ENCODE assay signal across 8 cellular contexts in the genomic region with DNA sequence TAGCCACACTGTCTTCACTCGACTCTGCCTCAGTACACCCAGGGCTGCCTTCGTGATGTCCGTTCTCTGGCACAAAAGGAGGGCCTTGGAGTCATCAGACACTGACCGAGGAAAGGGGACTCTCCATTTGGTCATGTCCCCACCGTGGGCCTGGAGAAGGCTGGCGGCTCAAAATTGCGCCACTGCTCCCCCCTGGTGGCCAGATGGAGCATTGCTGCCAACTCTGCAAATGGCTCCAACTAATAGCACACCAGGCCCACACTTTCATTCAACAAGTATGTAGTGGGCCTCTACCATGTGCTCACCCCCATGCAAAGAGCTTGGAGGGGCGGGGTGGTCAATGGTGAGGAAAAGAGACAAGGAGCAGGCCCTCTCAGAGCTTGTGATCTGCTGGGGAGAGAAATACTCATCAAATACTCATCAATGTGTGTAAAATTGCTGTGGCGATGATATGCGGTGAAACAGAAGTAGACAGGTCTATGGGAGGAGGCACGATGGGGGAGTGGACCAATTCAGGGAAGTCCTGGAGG. TPM values are rescaled to one million over a fixed set of nuclear protein-coding genes. Genes with fewer than 3 reads are reported as not detected.
A peak's percentile ranks its signal among the peaks of the same experiment; 100 is the strongest.
DNase-seq lines count a peak whose midpoint lies in the region; ATAC-seq, FAIRE-seq and TF ChIP-seq lines count a peak whose summit lies in the region.

No MANE protein-coding gene starts in this region.

- H3K4me3 ChIP-seq in AG04450 (ENCODE audit: low read depth, low read length) (no peak overlapping the region), H1 (ENCODE audit: extremely low read depth in 1 of 4, insufficient read depth in 2 of 4, low read depth in 3 of 4, low read length in 4 of 4) (no peak overlapping the region)

- H3K27me3 ChIP-seq in AG04450 (ENCODE audit: control insufficient read depth, insufficient read depth, low read length) (peaks cover 17% of the 10 kb centered on the region), H1 (replicated peaks in 1 of 4; ENCODE audit: control insufficient read depth in 3 of 4, extremely low read depth in 1 of 4, insufficient read depth in 3 of 4, low read length in 3 of 4) (peaks cover 21 to 23% (median 21%) of the 10 kb centered on the region in 4 experiments)

- H4K91ac ChIP-seq in H1 (replicated peaks; ENCODE audit: insufficient read length, low read length), result no peak overlapping the region

- TF ChIP-seq POLR2A in GM12892 (IDR thresholded peaks at IDR 0.05; ENCODE audit: low read depth, low read length) (no peak), H1 (IDR thresholded peaks at IDR 0.05; ENCODE audit: control extremely low read depth in 1 of 2, low read depth in 2 of 2, low read length in 2 of 2) (no peak)

- H3K4me2 ChIP-seq in H1 (ENCODE audit: insufficient read depth in 1 of 2, low read depth in 2 of 2, low read length in 2 of 2), result no peak overlapping the region

- TF ChIP-seq CTCF in AG04450 (IDR thresholded peaks at IDR 0.05; ENCODE audit: low read depth, low read length) (peak; percentile 94), H1 (IDR thresholded peaks at IDR 0.05; ENCODE audit: control extremely low read depth in 1 of 3, insufficient read depth in 1 of 3, low read depth in 1 of 3, low read length in 3 of 3) (peak; percentile 92 to 97 (median 96))

- POLR2A ChIA-PET in AG04450 (lab: Yijun Ruan, JAX) (no interaction called here), H1 (lab: Charles Lee; ENCODE audit: partially characterized antibody) (interaction anchor here (0.6 to 1.0 kb wide), 3 partner anchors 70 to 89 kb away, joined by 3 read pairs; a partner anchor contains a TSS)

- no peaks in the 10 kb centered on the region; the same call in 1 of the 2 replicates for H3K23me2 ChIP-seq in H1 (ENCODE audit: low read depth, low read length)

- FAIRE-seq in GM12892 (lab: Jason Lieb, UNC) (peak; percentile 94), H1 (lab: Jason Lieb, UNC) (peak; percentile 82)

- H3K27ac ChIP-seq in AG04450 (ENCODE audit: low read depth, low read length) (no peak overlapping the region), H1 (ENCODE audit: low read depth, low read length) (no peak overlapping the region)

- peaks cover 0 to 7% (median 5%) of the 10 kb centered on the region in 4 experiments; a peak in 4 of 7 replicates for H3K4me1 ChIP-seq in H1 (replicated peaks in 1 of 4; ENCODE audit: control insufficient read depth in 3 of 4, insufficient read depth in 4 of 4, low read length in 3 of 4)

- no peak overlapping the region for H2BK12ac ChIP-seq in H1 (ENCODE audit: low read depth, low read length)

- ATAC-seq in HG03457 (IDR thresholded peaks at IDR 0.05; ENCODE audit: unreplicated experiment), result no peak

- H3K9me3 ChIP-seq in AG04450 (ENCODE audit: control insufficient read depth, insufficient read depth, low read length) (no peaks in the 10 kb centered on the region; the same call in 1 of the 2 replicates), H1 (ENCODE audit: insufficient read depth in 2 of 2, low read depth in 1 of 2, low read length in 1 of 2) (no peaks in the 10 kb centered on the region)

- H2BK15ac ChIP-seq in H1 (ENCODE audit: low read length), result no peak overlapping the region

- H2BK20ac ChIP-seq in H1 (ENCODE audit: low read length), result no peak overlapping the region

- H4K20me1 ChIP-seq in H1 (replicated peaks in 1 of 2; ENCODE audit: control insufficient read depth in 1 of 2, insufficient read depth in 2 of 2, low read length in 2 of 2), result peaks cover 3 to 9% of the 10 kb centered on the region in 2 experiments

- no peak overlapping the region for H2BK5ac ChIP-seq in H1 (ENCODE audit: low read depth, low read length)

- H3K18ac ChIP-seq in H1 (ENCODE audit: extremely low read depth, low read length), result 0 out of 2 replicates have a peak overlapping the region, but pooled peaks have one; percentile 24

- H3K36me3 ChIP-seq in H1 (ENCODE audit: control insufficient read depth in 2 of 4, insufficient read depth in 4 of 4, low read length in 3 of 4), result peaks cover 0 to 17% (median under 1%) of the 10 kb centered on the region in 4 experiments; a peak in 2 of 8 replicates

- H2BK120ac ChIP-seq in H1 (replicated peaks; ENCODE audit: low read depth, low read length), result no peak overlapping the region

- H3K23ac ChIP-seq in H1 (ENCODE audit: insufficient read length), result no peak overlapping the region

- H3K79me1 ChIP-seq in H1 (ENCODE audit: low read depth, low read length), result no peaks in the 10 kb centered on the region

- no peak overlapping the region for H4K8ac ChIP-seq in H1 (ENCODE audit: extremely low read depth, insufficient read depth, low read length)

- no peak overlapping the region for H3K14ac ChIP-seq in H1 (ENCODE audit: insufficient read length)

- no peak overlapping the region for H3K56ac ChIP-seq in H1 (replicated peaks; ENCODE audit: insufficient read length, low read depth, low read length)

- no peak overlapping the region for H4K5ac ChIP-seq in H1 (ENCODE audit: insufficient read length, low read depth, low read length)

- H3K9ac ChIP-seq in H1 (replicated peaks in 1 of 4; ENCODE audit: extremely low read depth in 1 of 4, low read depth in 3 of 4, low read length in 3 of 4), result no peak overlapping the region

- 43% methylated on average over 11 of the region's 11 CpGs; no CpG with 5 or more reads in 1 of the 2 experiments for WGBS in H1 (ENCODE audit: extremely low coverage in 1 of 2, insufficient coverage in 1 of 2, insufficient read length in 1 of 2, insufficient replicate concordance in 2 of 2, low coverage in 1 of 2, low lambda C conversion rate in 2 of 2, missing lambda C conversion rate in 1 of 2), 2 experiments

- TF ChIP-seq EP300 in H1 (IDR thresholded peaks at IDR 0.05; ENCODE audit: borderline replicate concordance in 1 of 2, low read depth in 2 of 2, low read length in 2 of 2), result no peak

- CTCF ChIA-PET in AG04450 (lab: Charles Lee) (interaction anchor here (0.5 to 8.5 kb wide), 29 partner anchors 8 to 699 kb away, joined by 3 to 198 read pairs (median 6); a partner anchor contains a TSS), H1 (lab: Charles Lee; ENCODE audit: partially characterized antibody) (interaction anchor here (0.7 to 99.6 kb wide), 22 partner anchors 21 to 838 kb away, joined by 3 to 2981 read pairs (median 9); a partner anchor contains a TSS)

- no peak overlapping the region for H2AFZ ChIP-seq in H1 (ENCODE audit: low read length)

- DNase-seq in AG04450 (ENCODE audit: low read depth, low spot score), result no peak
- peak; percentile 76 for DNase-seq in GM12892 (ENCODE audit: insufficient read length)
- DNase-seq in NCI-H82 (lab: John Stamatoyannopoulos, UW), result peak; percentile 79
- DNase-seq in activated CD8-positive, alpha-beta memory T cell treated with anti-CD3 and anti-CD28 coated beads for 1 hour (ENCODE audit: extremely low read depth in 1 of 2, low read depth in 1 of 2), result peak; percentile 17 to 47
- DNase-seq in H1 (ENCODE audit: low read depth in 1 of 2, low spot score in 2 of 2), result peak in 1 of 2 experiments; percentile 95
- DNase-seq in middle frontal gyrus (ENCODE audit: extremely low spot score, low spot score), result peak; percentile 72
- peak; percentile 87 for DNase-seq in stimulated activated CD8-positive, alpha-beta memory T cell treated with anti-CD3 and anti-CD28 coated beads, Interleukin-4, amount 100 ng/mL, for 48 hours

- H3K79me2 ChIP-seq in H1 (ENCODE audit: control insufficient read depth in 1 of 2, insufficient read depth in 2 of 2, low read length in 2 of 2), result no peaks in the 10 kb centered on the region

- H3K4ac ChIP-seq in H1 (replicated peaks; ENCODE audit: insufficient read length, low read depth, low read length), result no peak overlapping the region

- H2AK5ac ChIP-seq in H1 (ENCODE audit: low read depth, low read length), result no peak overlapping the region

- peak; percentile 81 to 86 for TF ChIP-seq RAD21 in H1 (IDR thresholded peaks at IDR 0.05 in 1 of 2, conservative IDR thresholded peaks at IDR 0.05 in 1 of 2; ENCODE audit: low read depth in 2 of 2, low read length in 2 of 2)

RNA-seq across cellular contexts. Expression of a gene that starts 5.2 kb away (rescaled TPM):
- polyA plus RNA-seq in AG04450 (2011; rRNA removed) (0.01 TPM in 1 of 2 replicates, not detected in the other), H1 (2011; rRNA removed) (0.06 and 0.11 TPM in 2 replicates)
- polyA minus RNA-seq in AG04450 (2011; rRNA and poly(A)+ RNA removed), result not detected in 2 replicates
- polyA plus RNA-seq in GM12892 (2012; ENCODE audit: missing spikeins), result 0.25 TPM
- 0.07 TPM in 1 of 2 replicates, not detected in the other for total RNA-seq in H1 (2021; fragmentation: NEBNext Ultra II Directional; extraction: Animal tissue kit (Norgen Biotek cat#: 25700))
- polyA plus RNA-seq in H1 (2011; cell fraction: cytosol; rRNA removed), result 0.05 TPM
- 0.20 TPM for polyA plus RNA-seq in H1 (2011; cell fraction: nucleus; rRNA removed)
- 0.06 to 0.29 TPM (median 0.19 TPM) in 4 replicates for polyA plus RNA-seq in H1 (2012, experiment 1 of 2)
- polyA plus RNA-seq in H1 (2012, experiment 2 of 2), result 0.05 TPM
- 0.02 TPM for polyA plus RNA-seq in H1 (2013, experiment 1 of 2)
- polyA plus RNA-seq in H1 (2013, experiment 2 of 2), result 0.04 TPM
- 0.12 TPM in 1 of 2 replicates, not detected in the other for polyA minus RNA-seq in H1 (2011; rRNA and poly(A)+ RNA removed)
- not detected for polyA minus RNA-seq in H1 (2011; cell fraction: cytosol; rRNA and poly(A)+ RNA removed)
- polyA minus RNA-seq in H1 (2011; cell fraction: nucleus; rRNA and poly(A)+ RNA removed), result 0.20 TPM

RNA-seq across cellular contexts. Expression of a gene that starts 7.9 kb away (rescaled TPM):
- polyA plus RNA-seq in AG04450 (2011; rRNA removed) (23.0 and 32.7 TPM in 2 replicates), H1 (2011; rRNA removed) (31.4 and 44.0 TPM in 2 replicates)
- 13.9 and 20.7 TPM in 2 replicates for polyA minus RNA-seq in AG04450 (2011; rRNA and poly(A)+ RNA removed)
- 18.4 TPM for polyA plus RNA-seq in GM12892 (2012; ENCODE audit: missing spikeins)
- total RNA-seq in H1 (2021; fragmentation: NEBNext Ultra II Directional; extraction: Animal tissue kit (Norgen Biotek cat#: 25700)), result 24.2 and 25.6 TPM in 2 replicates
- 52.5 TPM for polyA plus RNA-seq in H1 (2011; cell fraction: cytosol; rRNA removed)
- polyA plus RNA-seq in H1 (2011; cell fraction: nucleus; rRNA removed), result 67.0 TPM
- polyA plus RNA-seq in H1 (2012, experiment 1 of 2), result 20.6 to 42.6 TPM (median 37.8 TPM) in 4 replicates
- polyA plus RNA-seq in H1 (2012, experiment 2 of 2), result 33.2 TPM
- polyA plus RNA-seq in H1 (2013, experiment 1 of 2), result 13.2 TPM
- 13.1 TPM for polyA plus RNA-seq in H1 (2013, experiment 2 of 2)
- polyA minus RNA-seq in H1 (2011; rRNA and poly(A)+ RNA removed), result 10.8 and 11.3 TPM in 2 replicates
- 20.4 TPM for polyA minus RNA-seq in H1 (2011; cell fraction: cytosol; rRNA and poly(A)+ RNA removed)
- polyA minus RNA-seq in H1 (2011; cell fraction: nucleus; rRNA and poly(A)+ RNA removed), result 25.0 TPM

RNA-seq across cellular contexts. Expression of a gene that starts 28.5 kb away (rescaled TPM):
- polyA plus RNA-seq in AG04450 (2011; rRNA removed), result not detected in 2 replicates
- not detected in 2 replicates for polyA minus RNA-seq in AG04450 (2011; rRNA and poly(A)+ RNA removed)
- polyA plus RNA-seq in GM12892 (2012; ENCODE audit: missing spikeins), result not detected
- 0.56 and 0.80 TPM in 2 replicates for total RNA-seq in H1 (2021; fragmentation: NEBNext Ultra II Directional; extraction: Animal tissue kit (Norgen Biotek cat#: 25700))
- 2.5 and 2.6 TPM in 2 replicates for polyA plus RNA-seq in H1 (2011; rRNA removed)
- 2.2 TPM for polyA plus RNA-seq in H1 (2011; cell fraction: cytosol; rRNA removed)
- polyA plus RNA-seq in H1 (2011; cell fraction: nucleus; rRNA removed), result 2.2 TPM
- 0.79 to 2.0 TPM (median 1.4 TPM) in 4 replicates for polyA plus RNA-seq in H1 (2012, experiment 1 of 2)
- polyA plus RNA-seq in H1 (2012, experiment 2 of 2), result 0.67 TPM
- 0.67 TPM for polyA plus RNA-seq in H1 (2013, experiment 1 of 2)
- 0.52 TPM for polyA plus RNA-seq in H1 (2013, experiment 2 of 2)
- 1.6 and 2.1 TPM in 2 replicates for polyA minus RNA-seq in H1 (2011; rRNA and poly(A)+ RNA removed)
- 1.8 TPM for polyA minus RNA-seq in H1 (2011; cell fraction: cytosol; rRNA and poly(A)+ RNA removed)
- 0.80 TPM for polyA minus RNA-seq in H1 (2011; cell fraction: nucleus; rRNA and poly(A)+ RNA removed)

RNA-seq across cellular contexts. Expression of a gene that starts 58.1 kb away (rescaled TPM):
- polyA plus RNA-seq in AG04450 (2011; rRNA removed), result not detected in 2 replicates
- not detected in 2 replicates for polyA minus RNA-seq in AG04450 (2011; rRNA and poly(A)+ RNA removed)
- not detected for polyA plus RNA-seq in GM12892 (2012; ENCODE audit: missing spikeins)
- 1.6 and 1.7 TPM in 2 replicates for total RNA-seq in H1 (2021; fragmentation: NEBNext Ultra II Directional; extraction: Animal tissue kit (Norgen Biotek cat#: 25700))
- polyA plus RNA-seq in H1 (2011; rRNA removed), result 4.3 and 5.0 TPM in 2 replicates
- polyA plus RNA-seq in H1 (2011; cell fraction: cytosol; rRNA removed), result 3.5 TPM
- polyA plus RNA-seq in H1 (2011; cell fraction: nucleus; rRNA removed), result 3.5 TPM
- 1.3 to 2.8 TPM (median 2.0 TPM) in 4 replicates for polyA plus RNA-seq in H1 (2012, experiment 1 of 2)
- 1.9 TPM for polyA plus RNA-seq in H1 (2012, experiment 2 of 2)
- 0.61 TPM for polyA plus RNA-seq in H1 (2013, experiment 1 of 2)
- polyA plus RNA-seq in H1 (2013, experiment 2 of 2), result 0.70 TPM
- polyA minus RNA-seq in H1 (2011; rRNA and poly(A)+ RNA removed), result 5.1 and 8.8 TPM in 2 replicates
- 3.7 TPM for polyA minus RNA-seq in H1 (2011; cell fraction: cytosol; rRNA and poly(A)+ RNA removed)
- polyA minus RNA-seq in H1 (2011; cell fraction: nucleus; rRNA and poly(A)+ RNA removed), result 4.2 TPM

RNA-seq across cellular contexts. Expression of a gene that starts 59.1 kb away (rescaled TPM):
- polyA plus RNA-seq in AG04450 (2011; rRNA removed) (not detected in 2 replicates), H1 (2011; rRNA removed) (0.23 and 0.27 TPM in 2 replicates)
- not detected in 2 replicates for polyA minus RNA-seq in AG04450 (2011; rRNA and poly(A)+ RNA removed)
- not detected for polyA plus RNA-seq in GM12892 (2012; ENCODE audit: missing spikeins)
- total RNA-seq in H1 (2021; fragmentation: NEBNext Ultra II Directional; extraction: Animal tissue kit (Norgen Biotek cat#: 25700)), result not detected in 2 replicates
- 0.23 TPM for polyA plus RNA-seq in H1 (2011; cell fraction: cytosol; rRNA removed)
- 0.37 TPM for polyA plus RNA-seq in H1 (2011; cell fraction: nucleus; rRNA removed)
- 0.11 to 0.18 TPM (median 0.16 TPM) in 3 of 4 replicates, not detected in the other for polyA plus RNA-seq in H1 (2012, experiment 1 of 2)
- not detected for polyA plus RNA-seq in H1 (2012, experiment 2 of 2)
- not detected for polyA plus RNA-seq in H1 (2013, experiment 1 of 2)
- 0.06 TPM for polyA plus RNA-seq in H1 (2013, experiment 2 of 2)
- polyA minus RNA-seq in H1 (2011; rRNA and poly(A)+ RNA removed), result not detected in 2 replicates
- polyA minus RNA-seq in H1 (2011; cell fraction: cytosol; rRNA and poly(A)+ RNA removed), result not detected
- polyA minus RNA-seq in H1 (2011; cell fraction: nucleus; rRNA and poly(A)+ RNA removed), result not detected
